8 cellular contexts compared by ENCODE assay signal in the genomic region with DNA sequence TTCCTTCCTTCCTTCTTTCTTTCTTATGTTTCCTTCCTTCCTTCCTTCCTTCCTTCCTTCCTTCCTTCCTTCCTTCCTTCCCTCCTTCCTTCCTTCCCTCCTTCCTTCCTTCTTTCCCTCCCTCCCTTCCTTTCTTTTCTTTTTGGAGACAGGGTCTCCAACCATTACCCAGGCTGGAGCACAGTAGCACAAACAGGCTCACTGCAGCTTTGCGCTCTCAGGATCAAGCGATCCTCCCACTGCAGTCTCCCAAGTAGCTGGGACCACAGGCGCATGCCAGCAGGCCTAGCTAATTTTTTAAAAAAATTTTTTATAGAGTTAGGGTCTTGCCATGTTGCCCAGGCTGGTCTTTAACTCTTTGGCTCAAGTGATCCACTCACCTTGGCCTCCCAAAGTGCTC.
"Had no signal": no experiment of that assay in that cellular context is flagged by ENCODE, and none has a peak within 500 bp of the region (broad histone marks: within the 10 kb centered on the region; RNA-seq: fewer than 3 reads in every experiment).

No MANE protein-coding gene starts in this region.

- H3K27ac ChIP-seq: HL-60, KMS-11 had no signal

- ATAC-seq: HepG2, K562 had no signal

- H3K4me2 ChIP-seq: KMS-11 had no signal

- H3K27ac Mint-ChIP-seq: IgD-negative memory B cell had no signal

- H3K9ac ChIP-seq: KMS-11 had no signal

- DNase-seq: IMR-90, KBM-7, KG1 had no signal

- H3K4me3 Mint-ChIP-seq: IgD-negative memory B cell had no signal

- H3K4me3 ChIP-seq: K562 had no signal
